ENCODE assay signal across 9 cellular contexts in the genomic region with DNA sequence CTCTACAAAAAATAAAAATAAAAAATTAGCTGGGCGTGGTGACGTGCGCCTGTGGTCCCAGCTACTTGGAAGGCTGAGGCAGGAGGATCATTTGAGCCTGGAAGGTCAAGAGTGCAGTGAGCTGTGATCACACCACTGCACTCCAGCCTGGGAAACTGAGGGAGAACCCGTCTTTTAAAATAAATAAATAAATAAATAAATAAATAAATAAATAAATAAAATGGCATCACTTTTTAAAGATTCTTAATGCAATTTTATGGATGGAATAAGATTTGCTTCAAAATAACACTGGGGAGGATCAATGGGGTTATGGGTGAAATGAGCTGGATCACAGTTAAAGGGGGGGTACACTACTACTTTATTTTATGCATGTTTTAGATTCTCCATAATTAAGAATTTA.
"Had no signal": no experiment of that assay in that cellular context is flagged by ENCODE, and none has a peak within 500 bp of the region (broad histone marks: within the 10 kb centered on the region; RNA-seq: fewer than 3 reads in every experiment).

No MANE protein-coding gene starts in this region.

- H3K27ac ChIP-seq: HL-60, KMS-11 had no signal

- H3K27me3 Mint-ChIP-seq: IgD-negative memory B cell had no signal

- H3K4me1 Mint-ChIP-seq: GM23338, H9 had no signal

- H3K4me3 Mint-ChIP-seq: GM23338, H9, HFFc6, IgD-negative memory B cell had no signal

- H3K27ac Mint-ChIP-seq: GM23338, H9, HFFc6, IgD-negative memory B cell had no signal

- H3K9me3 Mint-ChIP-seq: GM23338, H9, HFFc6, IgD-negative memory B cell had no signal

- H3K4me2 ChIP-seq: GM23338, KMS-11 had no signal

- H3K4me3 ChIP-seq: GM23338 had no signal

- H2AFZ ChIP-seq: GM23338 had no signal

- DNase-seq: H9, HCEC 1CT, HFFc6, KBM-7 had no signal

- ATAC-seq: GM23338, HepG2 had no signal
